In genomic region chr11:8019671-8020597, GRCh38 we compare ENCODE assay signal across 9 cellular contexts. TPM values are rescaled to one million over a fixed set of nuclear protein-coding genes. Genes with fewer than 3 reads are reported as not detected.
DNase-seq lines count a peak whose midpoint lies in the region; TF ChIP-seq lines count a peak whose summit lies in the region.
"Had no signal": no experiment of that assay in that cellular context is flagged by ENCODE, and none has a peak within 500 bp of the region (broad histone marks: within the 10 kb centered on the region; RNA-seq: fewer than 3 reads in every experiment).

No MANE protein-coding gene starts in this region.

- DNase-seq in Ammon's horn (ENCODE audit: low spot score) (peak; percentile 44), germinal center (ENCODE audit: low spot score) (peak; percentile 50), osteoblast (ENCODE audit: insufficient read length, low spot score, missing footprints) (peak; percentile 95), MV-4-11 (lab: John Stamatoyannopoulos, UW) (no peak), HPDE6-E6E7 (ENCODE audit: extremely low spot score) (no peak), pons (ENCODE audit: low spot score) (no peak)
- DNase-seq in activated effector memory CD4-positive, alpha-beta T cell treated with anti-CD3 and anti-CD28 coated beads, Interleukin-2, amount 50 U/mL, for 16 hours = peak; percentile 78

- no peaks in the 10 kb centered on the region for H3K36me3 Mint-ChIP-seq in IgD-negative memory B cell

- peaks cover 4 to 10% (median 8%) of the 10 kb centered on the region in 3 donors for H3K4me1 Mint-ChIP-seq in IgD-negative memory B cell

- TF ChIP-seq CTCF in osteoblast (IDR thresholded peaks at IDR 0.05; ENCODE audit: extremely low read depth, low read depth, low read length) = no peak

- peak overlapping the region; percentile 48 for H2AFZ ChIP-seq in osteoblast (ENCODE audit: low read length)

- no peaks in the 10 kb centered on the region for H3K79me2 ChIP-seq in osteoblast (ENCODE audit: insufficient read depth, low read length)

- H3K36me3 ChIP-seq in osteoblast (ENCODE audit: insufficient read depth, low read length) = no peaks in the 10 kb centered on the region

- peak overlapping the region; percentile 90 for H3K4me2 ChIP-seq in osteoblast (ENCODE audit: insufficient read depth, low read length)

- H3K9me3 ChIP-seq in osteoblast (ENCODE audit: low read depth, low read length) = no peaks in the 10 kb centered on the region

- H3K27me3 ChIP-seq in osteoblast (ENCODE audit: insufficient read depth, low read length) = no peaks in the 10 kb centered on the region

- no peaks in the 10 kb centered on the region for H4K20me1 ChIP-seq in osteoblast (ENCODE audit: insufficient read depth, low read length)

- peaks cover 33% of the 10 kb centered on the region for H3K4me1 ChIP-seq in osteoblast (ENCODE audit: insufficient read depth, low read length)

- no peaks in the 10 kb centered on the region for H3K9me3 Mint-ChIP-seq in IgD-negative memory B cell

- H3K27ac ChIP-seq in osteoblast (ENCODE audit: low read depth, low read length) = peak overlapping the region; percentile 63

- peak overlapping the region; percentile 82 for H3K4me3 ChIP-seq in osteoblast (ENCODE audit: insufficient read depth, low read length)

- peak overlapping the region; percentile 47 to 87 (median 78) for H3K4me3 Mint-ChIP-seq in IgD-negative memory B cell

- H3K27me3 Mint-ChIP-seq in IgD-negative memory B cell = peaks cover 30% of the 10 kb centered on the region

- H3K27ac Mint-ChIP-seq in IgD-negative memory B cell = peak overlapping the region in 1 of 3 donors; percentile 20

RNA-seq across cellular contexts. Expression of gene EIF3F, which starts 32.8 kb away (rescaled TPM):
- polyA plus RNA-seq in IgD-negative memory B cell = 431 TPM
- total RNA-seq in osteoblast = 280 and 286 TPM in 2 replicates

RNA-seq across cellular contexts. Expression of gene NLRP10, which starts 54.7 kb away (rescaled TPM):
- polyA plus RNA-seq in IgD-negative memory B cell = not detected
- 10.0 and 14.1 TPM in 2 replicates for total RNA-seq in osteoblast
- total RNA-seq: dermis microvascular lymphatic vessel endothelial cell had no signal

Comparison
In these comparisons a context has a peak if more than half of its experiments do, and no peak if none do; other contexts are left out.
1. DNase-seq: peak in Ammon's horn (single experiment), activated effector memory CD4-positive, alpha-beta T cell treated with anti-CD3 and anti-CD28 coated beads, Interleukin-2, amount 50 U/mL, for 16 hours (single experiment), germinal center (single experiment) and osteoblast (single experiment); none in MV-4-11 (single experiment), HPDE6-E6E7 (single experiment) and pons (single experiment).